In genomic region chr15:55683366-55683765, GRCh38 we compare ENCODE assay signal across 26 cellular contexts. TPM values are rescaled to one million over a fixed set of nuclear protein-coding genes. Genes with fewer than 3 reads are reported as not detected.
DNase-seq lines count a peak whose midpoint lies in the region; ATAC-seq and TF ChIP-seq lines count a peak whose summit lies in the region.
"Had no signal": no experiment of that assay in that cellular context is flagged by ENCODE, and none has a peak within 500 bp of the region (broad histone marks: within the 10 kb centered on the region; RNA-seq: fewer than 3 reads in every experiment).

No MANE protein-coding gene starts in this region.

- DNase-seq in AG08396 (ENCODE audit: low spot score) (peak; percentile 14), GM04503 (ENCODE audit: low read depth) (peak; percentile 21), RPMI7951 (ENCODE audit: low read depth) (peak; percentile 36), epithelial cell of esophagus (ENCODE audit: low read depth) (peak; percentile 3), NCI-H345 (lab: John Stamatoyannopoulos, UW) (no peak), SIG-M5 treated with dmso at 0.1 percent for 504 hours (lab: John Stamatoyannopoulos, UW; ENCODE audit: unreplicated experiment) (no peak)
- DNase-seq: activated CD4-positive, alpha-beta T cell treated with anti-CD3 and anti-CD28 coated beads, Interleukin-2, amount 50 U/mL, for 48 hours; activated naive CD4-positive, alpha-beta T cell treated with anti-CD3 and anti-CD28 coated beads for 36 hours; DMS153; left ventricle myocardium inferior; midbrain; NCI-H1092 treated with DMSO at 0.1 percent for 48 hours; NCI-H2081 treated with DMSO at 0.1 percent for 48 hours; NCI-H526 treated with DMSO at 0.1 percent for 48 hours; nephron progenitor cell; OCI-M1; SIG-M5 had no signal

- H3K4me3 Mint-ChIP-seq in activated T-helper 17 cell treated with anti-CD3 and anti-CD28 coated beads, Interleukin-2, amount 50 U/mL, for 72 hours: no peak overlapping the region
- H3K4me3 Mint-ChIP-seq: activated naive CD4-positive, alpha-beta T cell treated with anti-CD3 and anti-CD28 coated beads for 36 hours; brain; CD14-positive monocyte; dendritic cell treated with granulocyte-macrophage colony-stimulating factor and Interleukin-4, amounts not matched to agents 40 ng/mL and 50 ng/mL, for 4 days; nephron progenitor cell; WTC11 had no signal

- no peak overlapping the region for H3K4me3 ChIP-seq in epithelial cell of esophagus (ENCODE audit: low read length)
- H3K4me3 ChIP-seq: left ventricle myocardium inferior, smooth muscle cell, vagina had no signal

- no peak overlapping the region for H3K27ac Mint-ChIP-seq in activated T-helper 17 cell treated with anti-CD3 and anti-CD28 coated beads, Interleukin-2, amount 50 U/mL, for 72 hours
- H3K27ac Mint-ChIP-seq: activated naive CD4-positive, alpha-beta T cell treated with anti-CD3 and anti-CD28 coated beads for 36 hours; dendritic cell treated with granulocyte-macrophage colony-stimulating factor and Interleukin-4, amounts not matched to agents 40 ng/mL and 50 ng/mL, for 4 days; WTC11 had no signal

- peaks cover 7% of the 10 kb centered on the region for H3K27me3 Mint-ChIP-seq in activated T-helper 17 cell treated with anti-CD3 and anti-CD28 coated beads, Interleukin-2, amount 50 U/mL, for 72 hours
- H3K27me3 Mint-ChIP-seq: dendritic cell treated with granulocyte-macrophage colony-stimulating factor and Interleukin-4, amounts not matched to agents 40 ng/mL and 50 ng/mL, for 4 days had no signal

- H3K36me3 Mint-ChIP-seq in activated T-helper 17 cell treated with anti-CD3 and anti-CD28 coated beads, Interleukin-2, amount 50 U/mL, for 72 hours (ENCODE audit: low read depth): no peaks in the 10 kb centered on the region
- H3K36me3 Mint-ChIP-seq: CD14-positive monocyte, WTC11 had no signal

- no peak for ATAC-seq in activated T-helper 17 cell treated with anti-CD3 and anti-CD28 coated beads, Interleukin-2, amount 50 U/mL, for 72 hours (replicated peaks)
- no peak for ATAC-seq in HG03095 (IDR thresholded peaks at IDR 0.05; ENCODE audit: unreplicated experiment)
- ATAC-seq: WTC11 had no signal

- no peaks in the 10 kb centered on the region for H3K4me1 Mint-ChIP-seq in activated T-helper 17 cell treated with anti-CD3 and anti-CD28 coated beads, Interleukin-2, amount 50 U/mL, for 72 hours

- no peak for TF ChIP-seq CTCF in epithelial cell of esophagus (IDR thresholded peaks at IDR 0.05; ENCODE audit: insufficient read depth, low read depth, low read length, missing control alignments)

- no peaks in the 10 kb centered on the region for H3K9me3 Mint-ChIP-seq in activated T-helper 17 cell treated with anti-CD3 and anti-CD28 coated beads, Interleukin-2, amount 50 U/mL, for 72 hours
- H3K9me3 Mint-ChIP-seq: activated naive CD4-positive, alpha-beta T cell treated with anti-CD3 and anti-CD28 coated beads for 36 hours; CD14-positive monocyte; dendritic cell treated with granulocyte-macrophage colony-stimulating factor and Interleukin-4, amounts not matched to agents 40 ng/mL and 50 ng/mL, for 4 days; nephron progenitor cell; WTC11 had no signal

RNA-seq across cellular contexts. Expression of gene PRTG, which starts 59.6 kb away (rescaled TPM):
- 3.8 and 13.3 TPM in 2 replicates for total RNA-seq in RPMI7951 (2014; rRNA removed; shearing (Covaris generic))
- total RNA-seq in activated T-helper 17 cell treated with anti-CD3 and anti-CD28 coated beads, Interleukin-2, amount 50 U/mL, for 72 hours: not detected
- total RNA-seq: activated naive CD4-positive, alpha-beta T cell treated with anti-CD3 and anti-CD28 coated beads for 36 hours; T-helper 2 cell treated with Interferon-gamma antibody and Interleukin-4, amounts not matched to agents 100 ng/mL and 5 ng/mL, for 36 hours had no signal

Comparison
In these comparisons a context has a peak if more than half of its experiments do, and no peak if none do; other contexts are left out.
1. DNase-seq: peak in AG08396 (single experiment), GM04503 (single experiment), RPMI7951 (single experiment) and epithelial cell of esophagus (single experiment); none in NCI-H345 (single experiment) and SIG-M5 treated with dmso at 0.1 percent for 504 hours (single experiment).